ENCODE assay signal across 1 cellular context in genomic region chr1:244864253-244865027, GRCh38.
TF ChIP-seq lines count a peak whose summit lies in the region.

Gene HNRNPU (minus strand): TSS chr1:244864543. CDS start chr1:244864307, 236 bp downstream.

TF ChIP-seq in HEK293, 187 proteins besides CTCF, POLR2A, EP300 and RAD21 (continued from another document and continues in another):
- TF ChIP-seq AEBP2 (tag by site-specific recombination; IDR thresholded peaks at IDR 0.05; ENCODE audit: borderline replicate concordance) (no peak), ZBTB20 (tag by site-specific recombination; IDR thresholded peaks at IDR 0.05) (no peak; the same call in 1 of the 2 replicates), PBX3 (CRISPR knock-in tag; IDR thresholded peaks at IDR 0.05) (peak; percentile 94), IKZF3 (tag by site-specific recombination; IDR thresholded peaks at IDR 0.05) (peak; percentile 89), WT1 (tag by site-specific recombination; IDR thresholded peaks at IDR 0.05) (peak; percentile 6; the same call in 1 of the 2 replicates), ZNF221 (tag by site-specific recombination; IDR thresholded peaks at IDR 0.05; ENCODE audit: borderline replicate concordance) (no peak), ZNF302 (tag by site-specific recombination; IDR thresholded peaks at IDR 0.05; ENCODE audit: low read depth) (no peak; the same call in 1 of the 2 replicates), ZNF239 (tag by site-specific recombination; IDR thresholded peaks at IDR 0.05) (no peak), ELK4 (IDR thresholded peaks at IDR 0.05; ENCODE audit: borderline replicate concordance, low read depth, low read length) (no peak), ZXDB (tag by site-specific recombination; IDR thresholded peaks at IDR 0.05) (peak; percentile 72), BCL11B (tag by site-specific recombination; IDR thresholded peaks at IDR 0.05; ENCODE audit: low read depth) (no peak), OVOL3 (tag by site-specific recombination; IDR thresholded peaks at IDR 0.05) (peak; percentile 60; the same call in 1 of the 2 replicates), ZNF155 (tag by site-specific recombination; IDR thresholded peaks at IDR 0.05) (no peak), ZSCAN30 (tag by site-specific recombination; IDR thresholded peaks at IDR 0.05) (peak; percentile 78), ZNF670 (tag by site-specific recombination; IDR thresholded peaks at IDR 0.05; ENCODE audit: low read depth) (no peak), ZNF521 (tag by site-specific recombination; IDR thresholded peaks at IDR 0.05) (no peak), ZNF157 (tag by site-specific recombination; IDR thresholded peaks at IDR 0.05) (no peak), ZNF558 (tag by site-specific recombination; IDR thresholded peaks at IDR 0.05) (peak; percentile 61; the same call in 1 of the 2 replicates), ZFP41 (tag by site-specific recombination; IDR thresholded peaks at IDR 0.05; ENCODE audit: borderline replicate concordance) (no peak), ZNF433 (tag by site-specific recombination; IDR thresholded peaks at IDR 0.05; ENCODE audit: low read depth) (no peak), ZNF174 (tag by site-specific recombination; IDR thresholded peaks at IDR 0.05) (no peak), SETDB1 (IDR thresholded peaks at IDR 0.05; ENCODE audit: insufficient read length, low read length) (no peak), ZNF16 (tag by site-specific recombination; IDR thresholded peaks at IDR 0.05; ENCODE audit: low read depth) (no peak), ZNF266 (tag by site-specific recombination; IDR thresholded peaks at IDR 0.05; ENCODE audit: low read depth) (no peak), SALL2 (tag by site-specific recombination; IDR thresholded peaks at IDR 0.05; ENCODE audit: borderline replicate concordance) (no peak), ZNF639 (tag by site-specific recombination; IDR thresholded peaks at IDR 0.05) (peak; percentile 13; the same call in 1 of the 2 replicates), ZNF423 (tag by site-specific recombination; IDR thresholded peaks at IDR 0.05) (no peak), ZNF768 (tag by site-specific recombination; IDR thresholded peaks at IDR 0.05) (no peak), ZBTB48 (tag by site-specific recombination; IDR thresholded peaks at IDR 0.05) (no peak), ZNF335 (tag by site-specific recombination; conservative IDR thresholded peaks at IDR 0.05) (peak; percentile 83), ZNF623 (tag by site-specific recombination; IDR thresholded peaks at IDR 0.05) (no peak), PATZ1 (tag by site-specific recombination; IDR thresholded peaks at IDR 0.05) (peak; percentile 94), GLI2 (tag by site-specific recombination; IDR thresholded peaks at IDR 0.05; ENCODE audit: borderline replicate concordance, low read depth) (0 out of 2 replicates have a peak, but pooled peaks have one; percentile 1), ZSCAN23 (tag by site-specific recombination; IDR thresholded peaks at IDR 0.05) (peak; percentile 54), ZNF529 (tag by site-specific recombination; IDR thresholded peaks at IDR 0.05; ENCODE audit: insufficient replicate concordance) (no peak), ZSCAN4 (tag by site-specific recombination; IDR thresholded peaks at IDR 0.05) (no peak; the same call in 1 of the 2 replicates), ZNF391 (tag by site-specific recombination; IDR thresholded peaks at IDR 0.05; ENCODE audit: borderline replicate concordance, low read depth) (no peak), ZSCAN16 (tag by site-specific recombination; IDR thresholded peaks at IDR 0.05) (peak; percentile 10), ZNF549 (tag by site-specific recombination; IDR thresholded peaks at IDR 0.05) (no peak), KLF9 (tag by site-specific recombination; IDR thresholded peaks at IDR 0.05; ENCODE audit: low read depth) (peak; percentile 96), GFI1B (tag by site-specific recombination; IDR thresholded peaks at IDR 0.05) (no peak), ZSCAN5A (tag by site-specific recombination; IDR thresholded peaks at IDR 0.05) (peak; percentile 11; the same call in 1 of the 2 replicates), ZNF132 (tag by site-specific recombination; IDR thresholded peaks at IDR 0.05; ENCODE audit: borderline replicate concordance) (no peak), ZNF140 (tag by site-specific recombination; IDR thresholded peaks at IDR 0.05) (no peak), ZNF664 (tag by site-specific recombination; IDR thresholded peaks at IDR 0.05) (0 out of 2 replicates have a peak, but pooled peaks have one; percentile 46), ZNF571 (tag by site-specific recombination; IDR thresholded peaks at IDR 0.05) (no peak), ZEB2 (tag by site-specific recombination; IDR thresholded peaks at IDR 0.05) (peak; percentile 98), ZNF785 (tag by site-specific recombination; IDR thresholded peaks at IDR 0.05) (no peak), SP2 (tag by site-specific recombination; IDR thresholded peaks at IDR 0.05) (peak; percentile 99), ATF2 (tag by site-specific recombination; IDR thresholded peaks at IDR 0.05; ENCODE audit: low read depth) (no peak), ZNF10 (tag by site-specific recombination; IDR thresholded peaks at IDR 0.05) (0 out of 2 replicates have a peak, but pooled peaks have one; percentile 41), ZBTB10 (tag by site-specific recombination; IDR thresholded peaks at IDR 0.05) (no peak; the same call in 1 of the 2 replicates)
